Comparison of ENCODE assay signal across 12 cellular contexts in the genomic region with DNA sequence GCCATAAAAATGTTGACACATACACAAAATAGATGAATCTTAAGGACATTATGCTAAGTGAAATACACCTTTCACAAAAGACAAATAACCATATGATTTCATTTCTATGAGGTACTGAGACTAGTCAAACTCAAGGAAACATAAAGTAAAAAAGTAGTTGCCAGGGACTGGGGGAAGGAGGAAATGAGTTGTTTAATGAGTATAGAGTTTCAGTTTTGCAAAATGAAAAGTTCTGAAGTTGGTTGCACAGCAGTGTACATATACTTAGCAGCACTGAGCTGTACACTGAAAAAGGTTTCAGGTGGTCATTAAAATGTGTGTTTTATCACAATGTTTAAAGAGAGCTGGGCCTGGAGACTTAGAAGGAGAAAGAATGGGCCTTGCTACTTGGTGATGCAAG. TPM values are rescaled to one million over a fixed set of nuclear protein-coding genes. Genes with fewer than 3 reads are reported as not detected.
DNase-seq lines count a peak whose midpoint lies in the region; ATAC-seq and TF ChIP-seq lines count a peak whose summit lies in the region.
"Had no signal": no experiment of that assay in that cellular context is flagged by ENCODE, and none has a peak within 500 bp of the region (broad histone marks: within the 10 kb centered on the region; RNA-seq: fewer than 3 reads in every experiment).

No MANE protein-coding gene starts in this region.

- no peak overlapping the region for H3K23ac ChIP-seq in mesenchymal stem cell (ENCODE audit: low read length in 2 of 2)

- no peak overlapping the region for H3K18ac ChIP-seq in mesenchymal stem cell (ENCODE audit: low read depth in 1 of 2, low read length in 2 of 2)

- no peak overlapping the region for H3K4ac ChIP-seq in mesenchymal stem cell (ENCODE audit: low read depth in 1 of 2, low read length in 2 of 2)

- no peak overlapping the region for H4K8ac ChIP-seq in mesenchymal stem cell (ENCODE audit: low read length)

- in situ Hi-C loops in GM13976 (cut with MboI; ENCODE audit: low sequenced_read_pairs, unreplicated experiment), result no loop called here

- no peak overlapping the region for H3K4me2 ChIP-seq in mesenchymal stem cell (ENCODE audit: low read length, poor library complexity, severe bottlenecking)
- H3K4me2 ChIP-seq: KMS-11 had no signal

- H3K4me3 ChIP-seq in SK-N-MC (no peak overlapping the region), mesenchymal stem cell (ENCODE audit: insufficient read depth in 1 of 2, low read depth in 1 of 2, low read length in 2 of 2) (no peak overlapping the region)
- H3K4me3 ChIP-seq: testis had no signal

- no peak overlapping the region for H2AFZ ChIP-seq in mesenchymal stem cell (ENCODE audit: low read depth, low read length)

- no peak overlapping the region for H4K91ac ChIP-seq in mesenchymal stem cell (ENCODE audit: low read length)

- no peak overlapping the region for H2BK120ac ChIP-seq in mesenchymal stem cell (ENCODE audit: low read depth, low read length)

- H3K9me3 ChIP-seq in SK-N-MC (ENCODE audit: low read depth, low read length) (no peaks in the 10 kb centered on the region), mesenchymal stem cell (ENCODE audit: control insufficient read depth, low read length) (no peaks in the 10 kb centered on the region)
- H3K9me3 ChIP-seq: testis had no signal

- H2BK12ac ChIP-seq in mesenchymal stem cell (ENCODE audit: low read length in 2 of 2), result no peak overlapping the region

- H3K27ac ChIP-seq in SK-N-MC (0 out of 2 replicates have a peak overlapping the region, but pooled peaks have one; percentile 25), mesenchymal stem cell (ENCODE audit: low read length, poor library complexity, severe bottlenecking) (no peak overlapping the region)
- H3K27ac ChIP-seq: KMS-11, testis had no signal

- H3K14ac ChIP-seq in mesenchymal stem cell (ENCODE audit: low read length in 2 of 2), result no peak overlapping the region

- no peaks in the 10 kb centered on the region for H3K4me1 ChIP-seq in mesenchymal stem cell (ENCODE audit: control insufficient read depth, insufficient read depth, low read depth, low read length)
- H3K4me1 ChIP-seq: testis had no signal

- H2BK5ac ChIP-seq in mesenchymal stem cell (ENCODE audit: low read depth, low read length, poor library complexity, severe bottlenecking), result no peak overlapping the region

- ATAC-seq in GM18858 (IDR thresholded peaks at IDR 0.05; ENCODE audit: unreplicated experiment) (peak; percentile 79), HG02759 (IDR thresholded peaks at IDR 0.05; ENCODE audit: unreplicated experiment) (peak; percentile 65), HG02981 (IDR thresholded peaks at IDR 0.05; ENCODE audit: unreplicated experiment) (no peak)

- no peak overlapping the region for H2BK15ac ChIP-seq in mesenchymal stem cell (ENCODE audit: low read depth, poor library complexity, severe bottlenecking)

- H3K9ac ChIP-seq in SK-N-MC (ENCODE audit: insufficient read length) (no peak overlapping the region), mesenchymal stem cell (ENCODE audit: low read length) (no peak overlapping the region)
- H3K9ac ChIP-seq: KMS-11 had no signal

- no peak overlapping the region for H2AK5ac ChIP-seq in mesenchymal stem cell (ENCODE audit: low read length, severe bottlenecking)

- DNase-seq in GM13976 (ENCODE audit: low spot score), result peak; percentile 53
- DNase-seq in SK-N-MC (ENCODE audit: low read depth, low spot score), result no peak
- no peak for DNase-seq in mesenchymal stem cell
- DNase-seq in T-helper 9 cell, result no peak
- DNase-seq: effector CD4-positive, alpha-beta T cell; HFFc6; NCI-H2029; testis had no signal

- no peaks in the 10 kb centered on the region for H3K36me3 ChIP-seq in SK-N-MC (ENCODE audit: insufficient read depth, low read length)
- H3K36me3 ChIP-seq in mesenchymal stem cell (ENCODE audit: control insufficient read depth in 1 of 2, insufficient read depth in 2 of 2, low read depth in 1 of 2, low read length in 2 of 2), result no peaks in the 10 kb centered on the region

- peaks cover 56 to 64% of the 10 kb centered on the region in 2 experiments for H3K27me3 ChIP-seq in mesenchymal stem cell (ENCODE audit: control insufficient read depth in 1 of 2, insufficient read depth in 1 of 2, low read length in 2 of 2)
- H3K27me3 ChIP-seq: testis had no signal

- no peak for TF ChIP-seq CTCF in GM13976 (IDR thresholded peaks at IDR 0.05; ENCODE audit: borderline replicate concordance, control extremely low read depth, extremely low read depth, insufficient read depth, missing control alignments)

- H3K79me1 ChIP-seq in mesenchymal stem cell (replicated peaks; ENCODE audit: low read length, poor library complexity, severe bottlenecking), result no peaks in the 10 kb centered on the region

RNA-seq across cellular contexts. Expression of gene SLC13A2, which starts 4.7 kb away (rescaled TPM):
- not detected for polyA plus RNA-seq in mesenchymal stem cell (2013, experiment 1 of 2)
- polyA plus RNA-seq in mesenchymal stem cell (2013, experiment 2 of 2), result not detected

RNA-seq across cellular contexts. Expression of gene FOXN1, which starts 37.4 kb away (rescaled TPM):
- not detected for polyA plus RNA-seq in mesenchymal stem cell (2013, experiment 1 of 2)
- polyA plus RNA-seq in mesenchymal stem cell (2013, experiment 2 of 2), result not detected
